ENCODE assay signal across 23 cellular contexts in the genomic region with DNA sequence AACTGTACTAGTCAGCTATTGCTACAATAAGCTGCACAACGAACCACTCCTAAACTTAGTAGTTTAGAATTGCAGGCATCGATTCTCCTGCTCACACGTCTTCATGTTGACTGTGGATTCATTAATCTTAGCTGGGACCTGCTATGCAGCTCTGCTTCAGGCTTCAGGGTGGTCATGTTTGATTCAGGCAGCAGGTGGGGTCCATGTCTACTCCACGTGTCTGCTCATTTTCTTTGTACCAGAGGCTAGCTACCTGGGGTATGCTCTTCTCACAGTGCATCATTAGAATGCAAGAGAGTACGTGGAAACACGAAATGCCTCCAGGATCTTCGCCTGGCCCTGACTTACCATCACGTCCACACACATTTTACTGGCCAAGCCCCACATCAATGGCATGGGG.
"Had no signal": no experiment of that assay in that cellular context is flagged by ENCODE, and none has a peak within 500 bp of the region (broad histone marks: within the 10 kb centered on the region; RNA-seq: fewer than 3 reads in every experiment).

No MANE protein-coding gene starts in this region.

- H2AFZ ChIP-seq: hepatocyte had no signal

- H3K79me2 ChIP-seq: hepatocyte had no signal

- H3K27ac ChIP-seq: esophagus muscularis mucosa, foreskin keratinocyte, gastroesophageal sphincter, heart left ventricle, hepatocyte, neutrophil, pancreas, suprapubic skin, transverse colon, vagina had no signal

- H3K4me1 ChIP-seq: pancreas had no signal

- DNase-seq: dermis blood vessel endothelial cell; effector memory CD4-positive, alpha-beta T cell; kidney; mucosa of descending colon; naive B cell; pancreas; stimulated activated CD4-positive, alpha-beta T cell treated with anti-CD3 and anti-CD28 coated beads, Interleukin-12 subunit alpha, Interleukin-12 subunit beta, amount 100 ng/mL, for 4 hours; stimulated activated CD4-positive, alpha-beta T cell treated with anti-CD3 and anti-CD28 coated beads, Interleukin-1b, Interleukin-23, amount 100 ng/mL, for 48 hours; stimulated activated CD4-positive, alpha-beta T cell treated with anti-CD3 and anti-CD28 coated beads, Interleukin-4, amount 100 ng/mL, for 1 hour; stimulated activated CD8-positive, alpha-beta memory T cell treated with anti-CD3 and anti-CD28 coated beads, Interleukin-4, amount 100 ng/mL, for 48 hours; stimulated activated naive CD4-positive, alpha-beta T cell; stimulated activated naive CD8-positive, alpha-beta T cell treated with anti-CD3 and anti-CD28 coated beads, Interleukin-15, amount 100 ng/mL, for 72 hours; transverse colon had no signal

- H3K9me3 ChIP-seq: esophagus muscularis mucosa, gastroesophageal sphincter, heart left ventricle, mucosa of descending colon, neutrophil, pancreas, suprapubic skin, transverse colon, vagina had no signal

- ATAC-seq: gastroesophageal sphincter; mucosa of descending colon; natural killer cell treated with Interleukin-12 subunit alpha and Interleukin-12 subunit beta and Interleukin-15 and Interleukin-18, amount 100 ng/mL, for 72 hours; stimulated activated naive CD8-positive, alpha-beta T cell treated with anti-CD3 and anti-CD28 coated beads, Interleukin-15, amount 100 ng/mL, for 72 hours had no signal

- H3K4me3 ChIP-seq: gastroesophageal sphincter, hepatocyte, lung, mucosa of descending colon, pancreas, suprapubic skin, transverse colon, vagina had no signal

- FAIRE-seq: kidney, pancreas had no signal

- H3K27me3 ChIP-seq: esophagus muscularis mucosa, foreskin keratinocyte, gastroesophageal sphincter, heart left ventricle, hepatocyte, neutrophil, pancreas, suprapubic skin, transverse colon, vagina had no signal

- H3K36me3 ChIP-seq: esophagus muscularis mucosa, gastroesophageal sphincter, heart left ventricle, pancreas, suprapubic skin, transverse colon, vagina had no signal
